ENCODE assay signal across 27 cellular contexts in genomic region chr21:44756416-44757185, GRCh38. TPM values are rescaled to one million over a fixed set of nuclear protein-coding genes. Genes with fewer than 3 reads are reported as not detected.
"Had no signal": no experiment of that assay in that cellular context is flagged by ENCODE, and none has a peak within 500 bp of the region (broad histone marks: within the 10 kb centered on the region; RNA-seq: fewer than 3 reads in every experiment).

No MANE protein-coding gene starts in this region.

- H3K9ac ChIP-seq: SK-N-SH had no signal

- H3K9me3 Mint-ChIP-seq: activated naive CD8-positive, alpha-beta T cell treated with anti-CD3 and anti-CD28 coated beads, Interleukin-2, amount 10 ng/mL, durations not matched to agents 7 days and 5 days; activated T-helper 1 cell treated with anti-CD3 and anti-CD28 coated beads, Interleukin-12 subunit alpha, Interleukin-12 subunit beta, Interleukin-2, Interleukin-4 antibody, amounts not matched to agents 30 ng/mL and 10 ng/mL and 1 ng/mL, durations not matched to agents 14 hours and 24 hours and 36 hours; stimulated activated naive CD8-positive, alpha-beta T cell treated with anti-CD3 and anti-CD28 coated beads, Interleukin-15, Interleukin-2, amounts not matched to agents 100 ng/mL and 50 ng/mL, for 24 hours; T-cell had no signal

- ATAC-seq: gastrocnemius medialis, left lung, T-cell had no signal

- H3K9me3 ChIP-seq: gastrocnemius medialis, left lung, SK-N-SH had no signal

- H3K36me3 Mint-ChIP-seq: activated naive CD8-positive, alpha-beta T cell treated with anti-CD3 and anti-CD28 coated beads, Interleukin-2, amount 10 ng/mL, durations not matched to agents 7 days and 5 days; brain; T-cell had no signal

- H3K27ac Mint-ChIP-seq: activated naive CD8-positive, alpha-beta T cell treated with anti-CD3 and anti-CD28 coated beads, Interleukin-2, amount 10 ng/mL, durations not matched to agents 7 days and 5 days; activated T-helper 1 cell treated with anti-CD3 and anti-CD28 coated beads, Interleukin-12 subunit alpha, Interleukin-12 subunit beta, Interleukin-2, Interleukin-4 antibody, amounts not matched to agents 30 ng/mL and 10 ng/mL and 1 ng/mL, durations not matched to agents 14 hours and 24 hours and 36 hours; brain; nephron progenitor cell; progenitor cell of endocrine pancreas; stimulated activated naive CD8-positive, alpha-beta T cell treated with anti-CD3 and anti-CD28 coated beads, Interleukin-15, Interleukin-2, amounts not matched to agents 100 ng/mL and 50 ng/mL, for 24 hours; T-cell had no signal

- H3K27me3 Mint-ChIP-seq: activated naive CD8-positive, alpha-beta T cell treated with anti-CD3 and anti-CD28 coated beads, Interleukin-2, amount 10 ng/mL, durations not matched to agents 7 days and 5 days; stimulated activated naive CD8-positive, alpha-beta T cell treated with anti-CD3 and anti-CD28 coated beads, Interleukin-15, Interleukin-2, amounts not matched to agents 100 ng/mL and 50 ng/mL, for 24 hours had no signal

- H3K4me3 ChIP-seq: gastrocnemius medialis, left lung, right atrium auricular region had no signal

- DNase-seq: activated CD4-positive, CD25-positive, alpha-beta regulatory T cell treated with anti-CD3 and anti-CD28 coated beads, Interleukin-2, amount 50 U/mL, for 72 hours; activated naive CD4-positive, alpha-beta T cell treated with Interleukin-2 at 50 U/mL for 16 hours; activated naive CD8-positive, alpha-beta T cell treated with anti-CD3 and anti-CD28 coated beads, Interleukin-2, amount 10 ng/mL, durations not matched to agents 7 days and 5 days; anterior cingulate cortex; central memory CD4-positive, alpha-beta T cell; effector CD8-positive, alpha-beta T cell; gastrocnemius medialis; left lung; midbrain; nephron progenitor cell; occipital lobe; SK-N-SH; stimulated activated CD4-positive, alpha-beta T cell treated with anti-CD3 and anti-CD28 coated beads, Interleukin-15, amount 100 ng/mL, for 24 hours; stimulated activated CD4-positive, alpha-beta T cell treated with anti-CD3 and anti-CD28 coated beads, Interleukin-2, amount 100 ng/mL, for 48 hours; T-cell; T1000; trophoblast cell had no signal

- H3K36me3 ChIP-seq: gastrocnemius medialis, left lung, right atrium auricular region had no signal

- H3K27ac ChIP-seq: gastrocnemius medialis, left lung, right atrium auricular region had no signal

- H3K4me3 Mint-ChIP-seq: activated naive CD8-positive, alpha-beta T cell treated with anti-CD3 and anti-CD28 coated beads, Interleukin-2, amount 10 ng/mL, durations not matched to agents 7 days and 5 days; activated T-helper 1 cell treated with anti-CD3 and anti-CD28 coated beads, Interleukin-12 subunit alpha, Interleukin-12 subunit beta, Interleukin-2, Interleukin-4 antibody, amounts not matched to agents 30 ng/mL and 10 ng/mL and 1 ng/mL, durations not matched to agents 14 hours and 24 hours and 36 hours; brain; nephron progenitor cell; stimulated activated naive CD8-positive, alpha-beta T cell treated with anti-CD3 and anti-CD28 coated beads, Interleukin-15, Interleukin-2, amounts not matched to agents 100 ng/mL and 50 ng/mL, for 24 hours; T-cell had no signal

RNA-seq across cellular contexts. Expression of gene TSPEAR, which starts 45.2 kb away (rescaled TPM):
- total RNA-seq: activated CD8-positive, alpha-beta memory T cell treated with anti-CD3 and anti-CD28 coated beads for 36 hours; activated naive CD8-positive, alpha-beta T cell treated with anti-CD3 and anti-CD28 coated beads, Interleukin-2, amount 10 ng/mL, durations not matched to agents 7 days and 5 days; activated T-helper 1 cell treated with anti-CD3 and anti-CD28 coated beads, Interleukin-12 subunit alpha, Interleukin-12 subunit beta, Interleukin-2, Interleukin-4 antibody, amounts not matched to agents 30 ng/mL and 10 ng/mL and 1 ng/mL, durations not matched to agents 14 hours and 24 hours and 36 hours; fibroblast of lung; gastrocnemius medialis; kidney epithelial cell; occipital lobe; progenitor cell of endocrine pancreas; right atrium auricular region; skeletal muscle tissue; T-cell had no signal
- polyA plus RNA-seq: fibroblast of lung had no signal

RNA-seq across cellular contexts. Expression of gene KRTAP10-12, which starts 59.6 kb away (rescaled TPM):
- total RNA-seq: activated CD8-positive, alpha-beta memory T cell treated with anti-CD3 and anti-CD28 coated beads for 36 hours; activated naive CD8-positive, alpha-beta T cell treated with anti-CD3 and anti-CD28 coated beads, Interleukin-2, amount 10 ng/mL, durations not matched to agents 7 days and 5 days; activated T-helper 1 cell treated with anti-CD3 and anti-CD28 coated beads, Interleukin-12 subunit alpha, Interleukin-12 subunit beta, Interleukin-2, Interleukin-4 antibody, amounts not matched to agents 30 ng/mL and 10 ng/mL and 1 ng/mL, durations not matched to agents 14 hours and 24 hours and 36 hours; fibroblast of lung; gastrocnemius medialis; kidney epithelial cell; left lung; lung microvascular endothelial cell; occipital lobe; progenitor cell of endocrine pancreas; right atrium auricular region; skeletal muscle tissue; T-cell had no signal
- polyA plus RNA-seq: fibroblast of lung, SK-N-SH had no signal
